Comparison of ENCODE assay signal across 8 cellular contexts in genomic region chr17:32551186-32551955, GRCh38.
DNase-seq lines count a peak whose midpoint lies in the region; ATAC-seq and TF ChIP-seq lines count a peak whose summit lies in the region.

No MANE protein-coding gene starts in this region.

- no peak overlapping the region for H4K5ac ChIP-seq in H9 (ENCODE audit: insufficient read length, low read depth, low read length)

- no peaks in the 10 kb centered on the region for H4K20me1 ChIP-seq in H9 (ENCODE audit: control insufficient read depth, insufficient read depth, insufficient read length)

- H3K56ac ChIP-seq in H9 (ENCODE audit: insufficient read length, low read depth, low read length), result no peak overlapping the region

- no peak overlapping the region for H4K8ac ChIP-seq in H9 (replicated peaks; ENCODE audit: insufficient read length, low read depth, low read length)

- H4K91ac ChIP-seq in H9 (ENCODE audit: insufficient read length, low read depth, low read length), result no peak overlapping the region

- no peak overlapping the region for H3K23ac ChIP-seq in H9 (ENCODE audit: insufficient read length, low read depth, low read length)

- no peak overlapping the region for H2AK5ac ChIP-seq in H9 (ENCODE audit: insufficient read length, low read length)

- no peak overlapping the region for H3K27ac Mint-ChIP-seq in H9

- no peaks in the 10 kb centered on the region for H3K79me2 ChIP-seq in H9 (ENCODE audit: insufficient read depth, low read length)

- no peak overlapping the region for H2BK12ac ChIP-seq in H9 (ENCODE audit: insufficient read length, low read depth, low read length)

- no peak overlapping the region for H3K4me2 ChIP-seq in H9 (ENCODE audit: insufficient read depth, insufficient read length, low read length)

- H3K4me1 ChIP-seq in H9 (ENCODE audit: insufficient read depth, low read length), result peaks cover 4% of the 10 kb centered on the region; the same call in 1 of the 2 replicates

- H2BK5ac ChIP-seq in H9 (ENCODE audit: insufficient read length, low read length), result no peak overlapping the region

- no peaks in the 10 kb centered on the region; the same call in 1 of the 2 replicates for H3K27me3 Mint-ChIP-seq in H9 (ENCODE audit: low read depth)

- no peaks in the 10 kb centered on the region for H3K9me3 ChIP-seq in H9 (ENCODE audit: control insufficient read depth, low read depth, low read length)

- H3K4me3 Mint-ChIP-seq in H9, result no peak overlapping the region

- intact Hi-C loops in Right ventricle myocardium superior (cut with DNase I), result no loop called here

- H2BK15ac ChIP-seq in H9 (ENCODE audit: low read depth, low read length), result no peak overlapping the region

- no peak overlapping the region for H2AFZ ChIP-seq in H9 (ENCODE audit: low read length)

- peaks cover 27 to 29% of the 10 kb centered on the region in 2 experiments for H3K4me1 Mint-ChIP-seq in H9

- ATAC-seq in GM19467 (IDR thresholded peaks at IDR 0.05; ENCODE audit: unreplicated experiment), result peak; percentile 73
- no peak for ATAC-seq in Right ventricle myocardium superior (ENCODE audit: poor library complexity)

- H3K4ac ChIP-seq in H9 (ENCODE audit: low read depth, low read length), result no peak overlapping the region

- H3K9ac ChIP-seq in H9 (ENCODE audit: extremely low read depth, insufficient read length, low read length), result no peak overlapping the region

- H3K79me1 ChIP-seq in H9 (ENCODE audit: insufficient read depth, low read depth, low read length, poor library complexity, severe bottlenecking), result no peaks in the 10 kb centered on the region

- no peaks in the 10 kb centered on the region for H3K23me2 ChIP-seq in H9 (ENCODE audit: insufficient read length, low read depth, low read length, poor library complexity, severe bottlenecking)

- no peak overlapping the region for H3K14ac ChIP-seq in H9 (ENCODE audit: insufficient read depth, low read length)

- no peak overlapping the region for H2BK120ac ChIP-seq in H9 (ENCODE audit: low read depth, low read length, poor library complexity, severe bottlenecking)

- WGBS in H9 (ENCODE audit: extremely low coverage, insufficient read length, low lambda C conversion rate), result no CpG with 5 or more reads among the region's 8 CpGs

- no peak overlapping the region for H3K18ac ChIP-seq in H9 (ENCODE audit: insufficient read length, low read depth, low read length)

- H3K36me3 Mint-ChIP-seq in H9 (ENCODE audit: insufficient read depth in 1 of 3, low read depth in 3 of 3), result no peaks in the 10 kb centered on the region

- TF ChIP-seq CTCF in H9 (conservative IDR thresholded peaks at IDR 0.05), result no peak

- no peak overlapping the region for H2BK20ac ChIP-seq in H9 (ENCODE audit: low read depth, low read length, poor library complexity, severe bottlenecking)

- H3K9me3 Mint-ChIP-seq in H9, result no peaks in the 10 kb centered on the region

- H3T11ph ChIP-seq in H9 (ENCODE audit: low read length), result no peak overlapping the region

- peak; percentile 39 for DNase-seq in AG20443 (ENCODE audit: low spot score)
- peak; percentile 8 for DNase-seq in NCI-H2227 (lab: John Stamatoyannopoulos, UW; ENCODE audit: unreplicated experiment)
- peak; percentile 97 for DNase-seq in epithelial cell of prostate (ENCODE audit: low read depth, low spot score)
- no peak for DNase-seq in HuH-7.5 (ENCODE audit: low spot score)
- DNase-seq in effector CD8-positive, alpha-beta T cell (lab: John Stamatoyannopoulos, UW), result no peak
- DNase-seq in H9, result no peak
- no peak for DNase-seq in Right ventricle myocardium superior

- no peaks in the 10 kb centered on the region for H3K27me3 ChIP-seq in H9 (ENCODE audit: insufficient read depth, low read length)

- H3K27ac ChIP-seq in epithelial cell of prostate (peak overlapping the region; percentile 98), H9 (ENCODE audit: insufficient read length, low read depth, low read length) (no peak overlapping the region)

Comparison
In these comparisons a context has a peak if more than half of its experiments do, and no peak if none do; other contexts are left out.
1. DNase-seq: peak in AG20443 (single experiment), NCI-H2227 (single experiment) and epithelial cell of prostate (single experiment); none in HuH-7.5 (single experiment), effector CD8-positive, alpha-beta T cell (single experiment), H9 (single experiment) and Right ventricle myocardium superior (single experiment).